15 cellular contexts compared by ENCODE assay signal in genomic region chr9:33932078-33932807, GRCh38.
"Had no signal": no experiment of that assay in that cellular context is flagged by ENCODE, and none has a peak within 500 bp of the region (broad histone marks: within the 10 kb centered on the region; RNA-seq: fewer than 3 reads in every experiment).

No MANE protein-coding gene starts in this region.

- H3K4me3 ChIP-seq: breast epithelium, coronary artery, heart right ventricle had no signal

- H3K9me3 Mint-ChIP-seq: nephron, type B pancreatic cell had no signal

- H3K27me3 ChIP-seq: breast epithelium, heart right ventricle had no signal

- DNase-seq: activated CD4-positive, alpha-beta T cell treated with anti-CD3 and anti-CD28 coated beads, Interleukin-2, amount 50 U/mL, for 4 hours; activated naive CD4-positive, alpha-beta T cell treated with anti-CD3 and anti-CD28 coated beads, Interleukin-2, amount 50 U/mL, for 16 hours; aorta; effector CD4-positive, alpha-beta T cell; heart right ventricle; left ventricle myocardium superior; mesenchymal stem cell; T-helper 2 cell had no signal

- H3K27me3 Mint-ChIP-seq: type B pancreatic cell had no signal

- H3K27ac ChIP-seq: breast epithelium, coronary artery, heart right ventricle, parathyroid adenoma had no signal

- H3K9me3 ChIP-seq: breast epithelium, heart right ventricle had no signal

- H3K4me3 Mint-ChIP-seq: nephron, type B pancreatic cell had no signal

- H3K4me1 ChIP-seq: breast epithelium, parathyroid adenoma had no signal

- H3K4me1 Mint-ChIP-seq: nephron had no signal

- FAIRE-seq: frontal cortex, keratinocyte had no signal

- H3K27ac Mint-ChIP-seq: nephron had no signal
